Comparison of ENCODE assay signal across 28 cellular contexts in the genomic region with DNA sequence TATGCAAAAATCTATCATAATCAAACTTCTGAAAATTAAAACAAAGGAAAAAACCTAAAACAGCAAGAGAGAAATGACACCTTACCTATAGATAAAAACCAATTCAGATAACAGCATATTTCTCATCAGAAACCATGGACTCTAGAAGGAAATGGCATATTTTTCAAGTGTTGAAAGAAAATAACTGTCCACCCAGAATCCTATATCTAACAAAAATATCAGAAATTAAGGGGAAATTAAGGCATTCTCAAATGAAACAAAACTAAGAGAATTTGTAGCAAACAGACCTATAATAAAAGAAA.
DNase-seq lines count a peak whose midpoint lies in the region; ATAC-seq, FAIRE-seq and TF ChIP-seq lines count a peak whose summit lies in the region.
"Had no signal": no experiment of that assay in that cellular context is flagged by ENCODE, and none has a peak within 500 bp of the region (broad histone marks: within the 10 kb centered on the region; RNA-seq: fewer than 3 reads in every experiment).

No MANE protein-coding gene starts in this region.

- no peak overlapping the region for H3K4me2 ChIP-seq in K562 (ENCODE audit: insufficient read depth, low read length)
- H3K4me2 ChIP-seq: A549, KMS-11 had no signal

- no peaks in the 10 kb centered on the region for H3K27me3 ChIP-seq in K562 (ENCODE audit: control insufficient read depth in 2 of 2, insufficient read depth in 2 of 2, low read length in 2 of 2)

- H3K9me1 ChIP-seq in K562 (ENCODE audit: control insufficient read depth, insufficient read depth, low read length): no peaks in the 10 kb centered on the region

- TF ChIP-seq CTCF in activated CD8-positive, alpha-beta T cell treated with anti-CD3 and anti-CD28 coated beads for 36 hours (IDR thresholded peaks at IDR 0.05): no peak
- no peak for TF ChIP-seq CTCF in HEK293 (tag by site-specific recombination; IDR thresholded peaks at IDR 0.05)
- no peak for TF ChIP-seq CTCF in K562 (IDR thresholded peaks at IDR 0.05 in 2 of 3, conservative IDR thresholded peaks at IDR 0.05 in 1 of 3; ENCODE audit: insufficient read depth in 2 of 3, low read depth in 1 of 3, low read length in 3 of 3)

- TF ChIP-seq RAD21 in K562 (CRISPR knock-in tag; conservative IDR thresholded peaks at IDR 0.05 in 1 of 2, IDR thresholded peaks at IDR 0.05 in 1 of 2): no peak

- H3K4me3 Mint-ChIP-seq in activated CD8-positive, alpha-beta T cell treated with anti-CD3 and anti-CD28 coated beads for 36 hours: no peak overlapping the region
- H3K4me3 Mint-ChIP-seq in activated CD8-positive, alpha-beta T cell treated with anti-CD3 and anti-CD28 coated beads, Interleukin-2, amount 10 ng/mL, durations not matched to agents 7 days and 5 days: no peak overlapping the region
- no peak overlapping the region for H3K4me3 Mint-ChIP-seq in activated CD4-positive, alpha-beta memory T cell treated with anti-CD3 and anti-CD28 coated beads, Interleukin-2, amount 10 ng/mL, durations not matched to agents 7 days and 5 days
- H3K4me3 Mint-ChIP-seq: B cell had no signal

- no peak for DNase-seq in activated CD8-positive, alpha-beta T cell treated with anti-CD3 and anti-CD28 coated beads for 36 hours
- DNase-seq in activated CD8-positive, alpha-beta T cell treated with anti-CD3 and anti-CD28 coated beads, Interleukin-2, amount 10 ng/mL, durations not matched to agents 7 days and 5 days: no peak
- DNase-seq in activated CD4-positive, alpha-beta memory T cell treated with anti-CD3 and anti-CD28 coated beads, Interleukin-2, amount 10 ng/mL, durations not matched to agents 7 days and 5 days: no peak
- DNase-seq in K562 (ENCODE audit: extremely low read depth in 1 of 4, low spot score in 3 of 4) (no peak), NCI-H2029 (lab: John Stamatoyannopoulos, UW) (no peak)
- DNase-seq: DMS53; GDM1; NCI-H1105; NCI-H146; NCI-H2029 treated with DMSO at 0.1 percent for 48 hours; NCI-H2171; NCI-H345; NCI-H524; NCI-H774; NK-92 treated with Interleukin-12 subunit alpha and Interleukin-12 subunit beta, amount 100 ng/mL, for 24 hours had no signal

- intact Hi-C loops in activated CD8-positive, alpha-beta T cell treated with anti-CD3 and anti-CD28 coated beads for 36 hours (cut with micrococcal nuclease): loop anchor here (10.0 kb wide), 1 partner anchor 68 kb away; no protein-coding TSS in a partner anchor
- intact Hi-C loops in K562 (cut with micrococcal nuclease): loop anchor here (2.0 kb wide), 1 partner anchor 16 kb away; no protein-coding TSS in a partner anchor

- peaks cover 6% of the 10 kb centered on the region for H3K27me3 Mint-ChIP-seq in activated CD8-positive, alpha-beta T cell treated with anti-CD3 and anti-CD28 coated beads for 36 hours
- peaks cover 7% of the 10 kb centered on the region for H3K27me3 Mint-ChIP-seq in activated CD8-positive, alpha-beta T cell treated with anti-CD3 and anti-CD28 coated beads, Interleukin-2, amount 10 ng/mL, durations not matched to agents 7 days and 5 days (ENCODE audit: low read depth)
- H3K27me3 Mint-ChIP-seq in activated CD4-positive, alpha-beta memory T cell treated with anti-CD3 and anti-CD28 coated beads, Interleukin-2, amount 10 ng/mL, durations not matched to agents 7 days and 5 days: peaks cover 43% of the 10 kb centered on the region

- no peaks in the 10 kb centered on the region for H4K20me1 ChIP-seq in K562 (replicated peaks; ENCODE audit: control insufficient read depth, insufficient read depth, low read length)

- H2AFZ ChIP-seq in K562 (ENCODE audit: low read depth, low read length): no peak overlapping the region

- in situ Hi-C loops in K562 (cut with MboI): no loop called here

- FAIRE-seq in K562 (lab: Jason Lieb, UNC): no peak
- FAIRE-seq: A549, D721Med, GM18507, GM19239, H1, HTR-8/SVneo, RCC 7860 had no signal

- CTCF ChIA-PET in activated CD8-positive, alpha-beta T cell treated with anti-CD3 and anti-CD28 coated beads for 36 hours (lab: Charles Lee): no interaction called here
- CTCF ChIA-PET in activated CD8-positive, alpha-beta T cell treated with anti-CD3 and anti-CD28 coated beads, Interleukin-2, amount 10 ng/mL, durations not matched to agents 7 days and 5 days (lab: Charles Lee): no interaction called here
- CTCF ChIA-PET in HEK293 (lab: Yijun Ruan, JAX) (no interaction called here), K562 (lab: Yijun Ruan, JAX; ENCODE audit: low intra/inter-chr PET ratio) (no interaction called here)
- CTCF ChIA-PET in activated CD4-positive, alpha-beta memory T cell treated with anti-CD3 and anti-CD28 coated beads, Interleukin-2, amount 10 ng/mL, durations not matched to agents 7 days and 5 days (lab: Charles Lee): interaction anchor here (0.9 kb wide), 1 partner anchor 74 kb away, joined by 4 read pairs; no protein-coding TSS in a partner anchor

- H3K27ac ChIP-seq in HEK293 (ENCODE audit: extremely low read depth, low read depth, low read length) (no peak overlapping the region), K562 (ENCODE audit: extremely low read depth, low read depth, low read length) (no peak overlapping the region; the same call in 2 of the 3 replicates)
- H3K27ac ChIP-seq: A549, KMS-11 had no signal

- peak overlapping the region; percentile 88 for H3K27ac Mint-ChIP-seq in activated CD8-positive, alpha-beta T cell treated with anti-CD3 and anti-CD28 coated beads for 36 hours
- no peak overlapping the region for H3K27ac Mint-ChIP-seq in activated CD8-positive, alpha-beta T cell treated with anti-CD3 and anti-CD28 coated beads, Interleukin-2, amount 10 ng/mL, durations not matched to agents 7 days and 5 days
- peak overlapping the region; percentile 78 for H3K27ac Mint-ChIP-seq in activated CD4-positive, alpha-beta memory T cell treated with anti-CD3 and anti-CD28 coated beads, Interleukin-2, amount 10 ng/mL, durations not matched to agents 7 days and 5 days
- H3K27ac Mint-ChIP-seq: B cell had no signal

- H3K36me3 ChIP-seq in HEK293 (ENCODE audit: control insufficient read depth in 2 of 2, insufficient read depth in 1 of 2, low read length in 2 of 2) (no peaks in the 10 kb centered on the region), K562 (ENCODE audit: control insufficient read depth, insufficient read depth, low read length) (no peaks in the 10 kb centered on the region)

- no peak for TF ChIP-seq EP300 in K562 (IDR thresholded peaks at IDR 0.05; ENCODE audit: low read length)

- peaks cover 5% of the 10 kb centered on the region for H3K36me3 Mint-ChIP-seq in activated CD8-positive, alpha-beta T cell treated with anti-CD3 and anti-CD28 coated beads for 36 hours (ENCODE audit: low read depth)
- peaks cover 34% of the 10 kb centered on the region for H3K36me3 Mint-ChIP-seq in activated CD8-positive, alpha-beta T cell treated with anti-CD3 and anti-CD28 coated beads, Interleukin-2, amount 10 ng/mL, durations not matched to agents 7 days and 5 days (ENCODE audit: low read depth)
- H3K36me3 Mint-ChIP-seq in activated CD4-positive, alpha-beta memory T cell treated with anti-CD3 and anti-CD28 coated beads, Interleukin-2, amount 10 ng/mL, durations not matched to agents 7 days and 5 days (ENCODE audit: low read depth): peaks cover 41% of the 10 kb centered on the region

- H3K4me1 ChIP-seq in HEK293 (ENCODE audit: control insufficient read depth, insufficient read depth, low read length): no peaks in the 10 kb centered on the region
- peaks cover 6 to 12% of the 10 kb centered on the region in 2 experiments; a peak in 4 of 5 replicates for H3K4me1 ChIP-seq in K562 (replicated peaks in 1 of 2; ENCODE audit: control insufficient read depth in 2 of 2, insufficient read depth in 2 of 2, low read length in 2 of 2)
- H3K4me1 ChIP-seq: A549 had no signal

- peaks cover 23% of the 10 kb centered on the region for H3K9me3 Mint-ChIP-seq in activated CD8-positive, alpha-beta T cell treated with anti-CD3 and anti-CD28 coated beads for 36 hours
- peaks cover 21% of the 10 kb centered on the region for H3K9me3 Mint-ChIP-seq in activated CD8-positive, alpha-beta T cell treated with anti-CD3 and anti-CD28 coated beads, Interleukin-2, amount 10 ng/mL, durations not matched to agents 7 days and 5 days (ENCODE audit: insufficient read depth)
- H3K9me3 Mint-ChIP-seq in activated CD4-positive, alpha-beta memory T cell treated with anti-CD3 and anti-CD28 coated beads, Interleukin-2, amount 10 ng/mL, durations not matched to agents 7 days and 5 days: peaks cover 30% of the 10 kb centered on the region

- TF ChIP-seq POLR2A in K562 (conservative IDR thresholded peaks at IDR 0.05): no peak

- H3K4me1 Mint-ChIP-seq in activated CD8-positive, alpha-beta T cell treated with anti-CD3 and anti-CD28 coated beads for 36 hours (ENCODE audit: low read depth): peaks cover 23% of the 10 kb centered on the region
- peaks cover 28% of the 10 kb centered on the region for H3K4me1 Mint-ChIP-seq in activated CD8-positive, alpha-beta T cell treated with anti-CD3 and anti-CD28 coated beads, Interleukin-2, amount 10 ng/mL, durations not matched to agents 7 days and 5 days (ENCODE audit: low read depth)
- H3K4me1 Mint-ChIP-seq in activated CD4-positive, alpha-beta memory T cell treated with anti-CD3 and anti-CD28 coated beads, Interleukin-2, amount 10 ng/mL, durations not matched to agents 7 days and 5 days: peaks cover 37% of the 10 kb centered on the region

- ATAC-seq in activated CD8-positive, alpha-beta T cell treated with anti-CD3 and anti-CD28 coated beads for 36 hours: peak; percentile 8
- no peak for ATAC-seq in activated CD8-positive, alpha-beta T cell treated with anti-CD3 and anti-CD28 coated beads, Interleukin-2, amount 10 ng/mL, durations not matched to agents 7 days and 5 days
- no peak for ATAC-seq in K562
- no peak for ATAC-seq in GM18511 (IDR thresholded peaks at IDR 0.05; ENCODE audit: unreplicated experiment)
- ATAC-seq: A549, HCT116, Right ventricle myocardium inferior had no signal

- H3K9me3 ChIP-seq in HEK293 (ENCODE audit: control insufficient read depth, insufficient read depth, low read depth, low read length) (no peaks in the 10 kb centered on the region), K562 (replicated peaks; ENCODE audit: control insufficient read depth, insufficient read depth, low read depth, low read length) (peaks cover 6% of the 10 kb centered on the region)

- no peaks in the 10 kb centered on the region for H3K79me2 ChIP-seq in K562 (ENCODE audit: control insufficient read depth, insufficient read depth, low read length)

- H3K4me3 ChIP-seq in HEK293 (ENCODE audit: low read depth, low read length) (no peak overlapping the region), K562 (no peak overlapping the region)
- H3K4me3 ChIP-seq: A549 had no signal

- BruUV-seq in K562 (replicated peaks; lab: Mats Ljungman, UMichigan): no TSS peak

- POLR2A ChIA-PET in activated CD8-positive, alpha-beta T cell treated with anti-CD3 and anti-CD28 coated beads for 36 hours (lab: Charles Lee): no interaction called here
- POLR2A ChIA-PET in activated CD8-positive, alpha-beta T cell treated with anti-CD3 and anti-CD28 coated beads, Interleukin-2, amount 10 ng/mL, durations not matched to agents 7 days and 5 days (lab: Charles Lee): no interaction called here
- POLR2A ChIA-PET in HEK293 (lab: Yijun Ruan, JAX): no interaction called here
- POLR2A ChIA-PET in activated CD4-positive, alpha-beta memory T cell treated with anti-CD3 and anti-CD28 coated beads, Interleukin-2, amount 10 ng/mL, durations not matched to agents 7 days and 5 days (lab: Charles Lee): interaction anchor here (1.1 kb wide), 1 partner anchor 80 kb away, joined by 3 read pairs; no protein-coding TSS in a partner anchor
- POLR2A ChIA-PET in K562 (lab: Yijun Ruan, JAX): no interaction called here

- H3K9ac ChIP-seq in K562 (ENCODE audit: insufficient read depth in 1 of 2, low read depth in 2 of 2, low read length in 2 of 2): no peak overlapping the region
- H3K9ac ChIP-seq: KMS-11 had no signal
